ENCODE assay signal across 9 cellular contexts in genomic region chrX:129115104-129115503, GRCh38.
A peak's percentile ranks its signal among the peaks of the same experiment; 100 is the strongest.
DNase-seq lines count a peak whose midpoint lies in the region; ATAC-seq, FAIRE-seq and TF ChIP-seq lines count a peak whose summit lies in the region.
"Had no signal": no experiment of that assay in that cellular context is flagged by ENCODE, and none has a peak within 500 bp of the region (broad histone marks: within the 10 kb centered on the region; RNA-seq: fewer than 3 reads in every experiment).

No MANE protein-coding gene starts in this region.

- no peaks in the 10 kb centered on the region for H3K27me3 ChIP-seq in endothelial cell of umbilical vein (ENCODE audit: control insufficient read depth in 2 of 2, insufficient read depth in 2 of 2, low read length in 2 of 2)

- POLR2A ChIA-PET in endothelial cell of umbilical vein (lab: Charles Lee): no interaction called here

- H3K9ac ChIP-seq in endothelial cell of umbilical vein (replicated peaks; ENCODE audit: extremely low read depth, insufficient read depth, low read length): no peak overlapping the region

- DNase-seq in AG08396 (ENCODE audit: low spot score): peak; percentile 21
- DNase-seq in GM12892 (ENCODE audit: insufficient read length): no peak
- DNase-seq in NCI-H69 (lab: John Stamatoyannopoulos, UW): peak; percentile 75
- peak; percentile 13 for DNase-seq in endothelial cell of umbilical vein (ENCODE audit: low read depth, low spot score)
- no peak for DNase-seq in 8988T
- DNase-seq in occipital lobe (lab: John Stamatoyannopoulos, UW): no peak
- no peak for DNase-seq in NCI-H226

- no peaks in the 10 kb centered on the region for H3K9me1 ChIP-seq in endothelial cell of umbilical vein (replicated peaks; ENCODE audit: control insufficient read depth, extremely low read depth, insufficient read depth, low read length)

- dilution Hi-C loops in endothelial cell of umbilical vein (cut with MboI; ENCODE audit: extremely low pct_ligation_motif_present, low sequenced_read_pairs): no loop called here

- no peak overlapping the region for H3K4me2 ChIP-seq in endothelial cell of umbilical vein (ENCODE audit: insufficient read depth, low read length)

- FAIRE-seq in GM12892 (lab: Jason Lieb, UNC): peak; percentile 58
- FAIRE-seq in endothelial cell of umbilical vein (lab: Jason Lieb, UNC): peak; percentile 62

- no peak overlapping the region for H3K27ac ChIP-seq in endothelial cell of umbilical vein (ENCODE audit: insufficient read depth, low read depth, low read length)
- H3K27ac ChIP-seq: epithelial cell of prostate had no signal

- H3K4me1 ChIP-seq in endothelial cell of umbilical vein (ENCODE audit: control insufficient read depth, extremely low read depth, insufficient read depth, low read length): no peaks in the 10 kb centered on the region

- no peaks in the 10 kb centered on the region for H4K20me1 ChIP-seq in endothelial cell of umbilical vein (replicated peaks; ENCODE audit: control insufficient read depth, extremely low read depth, insufficient read depth, low read length)

- no peak overlapping the region for H2AFZ ChIP-seq in endothelial cell of umbilical vein (ENCODE audit: low read depth, low read length)

- CTCF ChIA-PET in endothelial cell of umbilical vein (lab: Charles Lee): no interaction called here

- H3K79me2 ChIP-seq in endothelial cell of umbilical vein (ENCODE audit: control insufficient read depth, insufficient read depth, low read length): no peaks in the 10 kb centered on the region

- H3K4me3 ChIP-seq in endothelial cell of umbilical vein (replicated peaks in 1 of 3; ENCODE audit: insufficient read depth in 1 of 3, low read depth in 1 of 3, low read length in 3 of 3): no peak overlapping the region

- no peaks in the 10 kb centered on the region for H3K9me3 ChIP-seq in endothelial cell of umbilical vein (replicated peaks; ENCODE audit: control insufficient read depth, insufficient read depth, low read length)

- H3K36me3 ChIP-seq in endothelial cell of umbilical vein (ENCODE audit: control insufficient read depth in 2 of 2, extremely low read depth in 1 of 2, insufficient read depth in 2 of 2, low read length in 2 of 2): no peaks in the 10 kb centered on the region

- peak; percentile 75 for ATAC-seq in HG02970 (IDR thresholded peaks at IDR 0.05; ENCODE audit: low FRiP score, unreplicated experiment)

- no TSS peak for BruUV-seq in endothelial cell of umbilical vein (replicated peaks; lab: Mats Ljungman, UMichigan)

- intact Hi-C loops in endothelial cell of umbilical vein (cut with micrococcal nuclease): no loop called here

- TF ChIP-seq CTCF in endothelial cell of umbilical vein (IDR thresholded peaks at IDR 0.05; ENCODE audit: extremely low read depth in 1 of 2, insufficient read depth in 1 of 2, low read depth in 1 of 2, low read length in 2 of 2): peak in 1 of 2 donors; percentile 15

- TF ChIP-seq POLR2A in GM12892 (IDR thresholded peaks at IDR 0.05; ENCODE audit: low read depth, low read length): no peak
- no peak for TF ChIP-seq POLR2A in endothelial cell of umbilical vein (IDR thresholded peaks at IDR 0.05; ENCODE audit: low read depth, low read length)

TF ChIP-seq in endothelial cell of umbilical vein, 7 proteins besides CTCF, POLR2A, EP300 and RAD21:
- no peak for TF ChIP-seq JUN (IDR thresholded peaks at IDR 0.05; ENCODE audit: borderline replicate concordance, insufficient read depth, insufficient read length, low read depth)
- no peak for TF ChIP-seq MYC (IDR thresholded peaks at IDR 0.05; ENCODE audit: low read depth, low read length)
- no peak for TF ChIP-seq GATA2 (IDR thresholded peaks at IDR 0.05; ENCODE audit: insufficient read depth, insufficient read length, low read depth, low read length)
- no peak for TF ChIP-seq POLR2AphosphoS5 (IDR thresholded peaks at IDR 0.05; ENCODE audit: insufficient read depth, low read depth, low read length)
- TF ChIP-seq FOS (IDR thresholded peaks at IDR 0.05; ENCODE audit: borderline replicate concordance, insufficient read depth, low read length): no peak
- TF ChIP-seq EZH2 (IDR thresholded peaks at IDR 0.05; ENCODE audit: borderline replicate concordance, low read depth, low read length, severe bottlenecking): no peak
- TF ChIP-seq MAX (IDR thresholded peaks at IDR 0.05; ENCODE audit: insufficient read depth, insufficient read length): no peak

Comparison
In these comparisons a context has a peak if more than half of its experiments do, and no peak if none do; other contexts are left out.
1. DNase-seq: peak in AG08396 (single experiment), NCI-H69 (single experiment) and endothelial cell of umbilical vein (single experiment); none in GM12892 (single experiment), 8988T (single experiment), occipital lobe (single experiment) and NCI-H226 (single experiment).